ENCODE assay signal across 13 cellular contexts in genomic region chr13:41812851-41813250, GRCh38.
DNase-seq lines count a peak whose midpoint lies in the region; ATAC-seq and TF ChIP-seq lines count a peak whose summit lies in the region.
"Had no signal": no experiment of that assay in that cellular context is flagged by ENCODE, and none has a peak within 500 bp of the region (broad histone marks: within the 10 kb centered on the region; RNA-seq: fewer than 3 reads in every experiment).

No MANE protein-coding gene starts in this region.

- no peak overlapping the region for H3K4me3 Mint-ChIP-seq in T-cell
- H3K4me3 Mint-ChIP-seq: activated naive CD4-positive, alpha-beta T cell treated with anti-CD3 and anti-CD28 coated beads, Interleukin-2, amount 10 ng/mL, durations not matched to agents 7 days and 5 days had no signal

- no peaks in the 10 kb centered on the region for H3K4me1 ChIP-seq in A673 (ENCODE audit: insufficient read depth, low read length, poor library complexity, severe bottlenecking)

- TF ChIP-seq CTCF in omental fat pad (IDR thresholded peaks at IDR 0.05) = no peak
- no peak for TF ChIP-seq CTCF in A673 (conservative IDR thresholded peaks at IDR 0.05; ENCODE audit: low read depth, low read length)

- no peaks in the 10 kb centered on the region for H3K27me3 ChIP-seq in A673 (replicated peaks; ENCODE audit: insufficient read depth, low read depth, low read length, poor library complexity)

- POLR2A ChIA-PET in T-cell (lab: Charles Lee) = no interaction called here
- POLR2A ChIA-PET in A673 (lab: Charles Lee; ENCODE audit: low non-redundant PET) = no interaction called here

- H3K27me3 Mint-ChIP-seq in T-cell = no peaks in the 10 kb centered on the region
- H3K27me3 Mint-ChIP-seq: activated naive CD4-positive, alpha-beta T cell treated with anti-CD3 and anti-CD28 coated beads, Interleukin-2, amount 10 ng/mL, durations not matched to agents 7 days and 5 days had no signal

- ATAC-seq in GM18498 (IDR thresholded peaks at IDR 0.05; ENCODE audit: unreplicated experiment) (peak; percentile 72), GM19395 (IDR thresholded peaks at IDR 0.05; ENCODE audit: unreplicated experiment) (peak; percentile 80), HG02938 (IDR thresholded peaks at IDR 0.05; ENCODE audit: unreplicated experiment) (peak; percentile 75), T-cell (replicated peaks in 1 of 4) (no peak), omental fat pad (ENCODE audit: low FRiP score) (no peak)
- ATAC-seq: stimulated activated naive CD8-positive, alpha-beta T cell treated with anti-CD3 and anti-CD28 coated beads, Interleukin-15, Interleukin-2, amounts not matched to agents 100 U/mL and 50 U/mL, for 24 hours had no signal

- no peak overlapping the region for H3K4me3 ChIP-seq in A673 (ENCODE audit: low read depth, low read length, poor library complexity, severe bottlenecking)

- intact Hi-C loops in A673 (cut with micrococcal nuclease; ENCODE audit: unreplicated experiment) = no loop called here

- DNase-seq in T-cell = no peak
- no peak for DNase-seq in omental fat pad (ENCODE audit: low spot score)
- no peak for DNase-seq in superior temporal gyrus (ENCODE audit: extremely low spot score)
- no peak for DNase-seq in A673 (ENCODE audit: low spot score)
- DNase-seq in kidney glomerular epithelial cell (lab: John Stamatoyannopoulos, UW) = no peak
- DNase-seq: activated CD4-positive, CD25-positive, alpha-beta regulatory T cell; activated naive CD4-positive, alpha-beta T cell treated with anti-CD3 and anti-CD28 coated beads, Interleukin-2, amount 10 ng/mL, durations not matched to agents 7 days and 5 days; NCI-H2171 treated with DMSO at 0.1 percent for 48 hours; small intestine; stimulated activated naive CD8-positive, alpha-beta T cell treated with anti-CD3 and anti-CD28 coated beads, Interleukin-15, Interleukin-2, amounts not matched to agents 100 U/mL and 50 U/mL, for 24 hours had no signal

- no peak overlapping the region for H3K27ac ChIP-seq in A673 (ENCODE audit: low read depth, low read length, poor library complexity, severe bottlenecking)

- peaks cover 57% of the 10 kb centered on the region for H3K36me3 Mint-ChIP-seq in T-cell

- no peaks in the 10 kb centered on the region for H3K9me3 ChIP-seq in A673 (ENCODE audit: low read depth, low read length, poor library complexity, severe bottlenecking)

- H3K4me1 Mint-ChIP-seq in T-cell = peaks cover 13 to 24% (median 13%) of the 10 kb centered on the region in 3 donors

- peak overlapping the region; percentile 73 to 81 for H3K27ac Mint-ChIP-seq in T-cell
- H3K27ac Mint-ChIP-seq: activated naive CD4-positive, alpha-beta T cell treated with anti-CD3 and anti-CD28 coated beads, Interleukin-2, amount 10 ng/mL, durations not matched to agents 7 days and 5 days had no signal

- no peaks in the 10 kb centered on the region for H3K36me3 ChIP-seq in A673 (ENCODE audit: insufficient read depth, low read length, poor library complexity, severe bottlenecking)

- CTCF ChIA-PET in T-cell (lab: Charles Lee) = no interaction called here
- CTCF ChIA-PET in A673 (lab: Charles Lee) = no interaction called here

- H3K9me3 Mint-ChIP-seq in T-cell = no peaks in the 10 kb centered on the region
- H3K9me3 Mint-ChIP-seq: activated naive CD4-positive, alpha-beta T cell treated with anti-CD3 and anti-CD28 coated beads, Interleukin-2, amount 10 ng/mL, durations not matched to agents 7 days and 5 days had no signal

- no TSS peak for BruUV-seq in A673 (replicated peaks; lab: Mats Ljungman, UMichigan)

Comparison
In these comparisons a context has a peak if more than half of its experiments do, and no peak if none do; other contexts are left out.
1. ATAC-seq: peak in GM18498 (single experiment), GM19395 (single experiment) and HG02938 (single experiment); none in T-cell (0 of 4) and omental fat pad (single experiment).